Comparison of ENCODE assay signal across 27 cellular contexts in genomic region chr6:168309997-168310396, GRCh38. TPM values are rescaled to one million over a fixed set of nuclear protein-coding genes. Genes with fewer than 3 reads are reported as not detected.
"Had no signal": no experiment of that assay in that cellular context is flagged by ENCODE, and none has a peak within 500 bp of the region (broad histone marks: within the 10 kb centered on the region; RNA-seq: fewer than 3 reads in every experiment).

No MANE protein-coding gene starts in this region.

- H3K9me3 Mint-ChIP-seq: dendritic cell treated with granulocyte-macrophage colony-stimulating factor and Interleukin-4, amounts not matched to agents 40 ng/mL and 50 ng/mL, for 4 days; effector memory CD8-positive, alpha-beta T cell; endodermal cell had no signal

- H3K36me3 ChIP-seq: colonic mucosa, gastrocnemius medialis, heart right ventricle, left lung had no signal

- H3K4me1 ChIP-seq: gastrocnemius medialis had no signal

- H3K27me3 ChIP-seq: colonic mucosa had no signal

- ATAC-seq: effector memory CD8-positive, alpha-beta T cell; esophagus mucosa; gastrocnemius medialis; left cardiac atrium; left lung; left ventricle myocardium superior had no signal

- H3K4me3 ChIP-seq: colonic mucosa, esophagus squamous epithelium, gastrocnemius medialis, heart right ventricle, left lung, lung had no signal

- DNase-seq: colonic mucosa; cortex of kidney; effector CD8-positive, alpha-beta T cell; effector memory CD8-positive, alpha-beta T cell; endodermal cell; erythroblast; esophagus squamous epithelium; foreskin fibroblast; foreskin melanocyte; gastrocnemius medialis; glutamatergic neuron; heart right ventricle; hippocampal formation; left cardiac atrium; left ventricle myocardium superior; mammary epithelial cell; mesendoderm; midbrain had no signal

- H3K9me3 ChIP-seq: colonic mucosa, esophagus squamous epithelium, gastrocnemius medialis, heart right ventricle, left lung had no signal

- H3K27ac ChIP-seq: colonic mucosa, epithelial cell of prostate, esophagus squamous epithelium, gastrocnemius medialis, heart right ventricle, left lung had no signal

- H3K4me3 Mint-ChIP-seq: dendritic cell treated with granulocyte-macrophage colony-stimulating factor and Interleukin-4, amounts not matched to agents 40 ng/mL and 50 ng/mL, for 4 days; effector memory CD8-positive, alpha-beta T cell; endodermal cell; memory B cell had no signal

- H3K36me3 Mint-ChIP-seq: memory B cell had no signal

- H3K27ac Mint-ChIP-seq: dendritic cell treated with granulocyte-macrophage colony-stimulating factor and Interleukin-4, amounts not matched to agents 40 ng/mL and 50 ng/mL, for 4 days; effector memory CD8-positive, alpha-beta T cell; memory B cell had no signal

RNA-seq across cellular contexts. Expression of gene DACT2, which starts 9.6 kb away (rescaled TPM):
- total RNA-seq: dermis microvascular lymphatic vessel endothelial cell, glomerular endothelial cell, mononuclear cell had no signal
- polyA plus RNA-seq: mammary epithelial cell had no signal
